1 cellular context compared by ENCODE assay signal in the genomic region with DNA sequence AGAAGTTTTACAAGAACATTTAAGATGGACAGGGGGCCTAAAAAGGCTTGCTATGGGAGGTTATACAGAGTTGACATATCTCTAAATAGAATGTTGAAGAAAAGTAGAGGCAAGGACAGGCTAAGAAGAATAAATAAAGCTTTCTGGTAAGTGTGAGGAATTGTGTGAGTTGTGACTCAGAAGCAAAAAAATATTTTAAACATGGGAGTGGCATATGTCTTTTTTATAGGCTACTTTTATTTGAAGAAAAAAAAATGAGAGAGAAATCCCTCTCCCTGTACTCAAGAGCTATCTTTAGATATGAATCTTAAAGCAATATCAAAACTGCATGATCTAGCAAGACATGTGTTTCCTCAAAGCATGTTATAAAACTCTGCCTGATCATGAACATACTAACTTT.
TF ChIP-seq lines count a peak whose summit lies in the region.

No MANE protein-coding gene starts in this region.

TF ChIP-seq in A549, 52 proteins besides CTCF, POLR2A, EP300 and RAD21 (continued from another document):
- TF ChIP-seq, protein P1, sequence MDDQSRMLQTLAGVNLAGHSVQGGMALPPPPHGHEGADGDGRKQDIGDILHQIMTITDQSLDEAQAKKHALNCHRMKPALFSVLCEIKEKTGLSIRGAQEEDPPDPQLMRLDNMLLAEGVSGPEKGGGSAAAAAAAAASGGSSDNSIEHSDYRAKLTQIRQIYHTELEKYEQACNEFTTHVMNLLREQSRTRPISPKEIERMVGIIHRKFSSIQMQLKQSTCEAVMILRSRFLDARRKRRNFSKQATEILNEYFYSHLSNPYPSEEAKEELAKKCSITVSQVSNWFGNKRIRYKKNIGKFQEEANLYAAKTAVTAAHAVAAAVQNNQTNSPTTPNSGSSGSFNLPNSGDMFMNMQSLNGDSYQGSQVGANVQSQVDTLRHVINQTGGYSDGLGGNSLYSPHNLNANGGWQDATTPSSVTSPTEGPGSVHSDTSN (IDR thresholded peaks at IDR 0.05) = no peak
- no peak for TF ChIP-seq RARB (CRISPR knock-in tag; IDR thresholded peaks at IDR 0.05)
- no peak for TF ChIP-seq MAZ (IDR thresholded peaks at IDR 0.05; ENCODE audit: borderline replicate concordance, low read depth, low read length)
